In the genomic region with DNA sequence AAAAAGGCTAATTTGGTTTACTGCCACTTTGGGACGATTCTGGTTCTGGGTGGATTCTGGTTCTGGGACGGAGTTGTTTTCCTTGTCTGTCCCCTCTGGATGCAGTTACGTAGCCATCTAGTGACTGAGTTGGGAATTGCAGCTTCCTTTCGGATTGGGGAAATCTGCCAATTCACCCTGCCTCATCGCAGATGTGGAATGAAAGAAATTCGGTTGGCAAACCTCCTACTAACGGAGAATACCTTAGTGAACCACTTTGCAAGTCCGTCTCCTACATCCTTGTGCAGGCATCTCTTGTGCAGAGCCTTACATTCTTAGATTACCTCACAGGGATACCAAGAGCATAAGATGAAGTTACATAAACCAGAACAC, we compare ENCODE assay signal across 8 cellular contexts. TPM values are rescaled to one million over a fixed set of nuclear protein-coding genes. Genes with fewer than 3 reads are reported as not detected.
A peak's percentile ranks its signal among the peaks of the same experiment; 100 is the strongest.
DNase-seq lines count a peak whose midpoint lies in the region; ATAC-seq and TF ChIP-seq lines count a peak whose summit lies in the region.

No MANE protein-coding gene starts in this region.

- H3K14ac ChIP-seq in neuronal stem cell (ENCODE audit: low read length), result no peak overlapping the region

- H3K79me1 ChIP-seq in neuronal stem cell (ENCODE audit: low read depth, low read length), result no peaks in the 10 kb centered on the region

- H3K9ac ChIP-seq in neuronal stem cell (ENCODE audit: low read depth, low read length, poor library complexity), result no peak overlapping the region
- H3K9ac ChIP-seq in subcutaneous abdominal adipose tissue (ENCODE audit: low read length in 5 of 5), result peak overlapping the region in 4 of 5 donors; percentile 48 to 66 (median 56)

- no peak overlapping the region for H3K18ac ChIP-seq in neuronal stem cell (ENCODE audit: low read length)

- H2AK5ac ChIP-seq in neuronal stem cell (ENCODE audit: low read depth, low read length), result no peak overlapping the region

- no peak overlapping the region for H3K23ac ChIP-seq in neuronal stem cell (ENCODE audit: low read depth, low read length, poor library complexity)

- no peak overlapping the region for H2BK5ac ChIP-seq in neuronal stem cell (ENCODE audit: low read length)

- H3K4me1 ChIP-seq in RWPE2 (ENCODE audit: insufficient read depth, poor library complexity, severe bottlenecking), result peaks cover 25% of the 10 kb centered on the region
- peaks cover 10% of the 10 kb centered on the region for H3K4me1 ChIP-seq in foreskin keratinocyte
- H3K4me1 ChIP-seq in neuronal stem cell (ENCODE audit: control insufficient read depth in 2 of 2, insufficient read depth in 1 of 2, low read depth in 1 of 2, low read length in 2 of 2), result no peaks in the 10 kb centered on the region
- peaks cover 0 to 22% (median 8%) of the 10 kb centered on the region in 5 donors for H3K4me1 ChIP-seq in subcutaneous abdominal adipose tissue (ENCODE audit: control insufficient read depth in 5 of 5, insufficient read depth in 5 of 5, low read length in 5 of 5)

- ATAC-seq in RWPE2 (ENCODE audit: low read depth) (peak; percentile 55), foreskin keratinocyte (peak; percentile 63)

- peak overlapping the region; percentile 90 for H2AFZ ChIP-seq in neuronal stem cell (ENCODE audit: low read length)

- no peak overlapping the region for H2BK15ac ChIP-seq in neuronal stem cell (ENCODE audit: low read length)

- H3K27me3 ChIP-seq in RWPE2 (ENCODE audit: insufficient read depth, poor library complexity, severe bottlenecking) (no peaks in the 10 kb centered on the region), foreskin keratinocyte (peaks cover 16% of the 10 kb centered on the region), neuronal stem cell (ENCODE audit: control insufficient read depth in 3 of 3, insufficient read depth in 3 of 3, low read depth in 1 of 3, low read length in 3 of 3) (no peaks in the 10 kb centered on the region), subcutaneous abdominal adipose tissue (ENCODE audit: control insufficient read depth in 5 of 5, insufficient read depth in 4 of 5, low read length in 5 of 5) (no peaks in the 10 kb centered on the region)

- WGBS in neuronal stem cell (ENCODE audit: extremely low coverage in 2 of 2, insufficient read length in 2 of 2, insufficient replicate concordance in 1 of 2), 2 donors, result no CpG with 5 or more reads among the region's 8 CpGs

- H4K8ac ChIP-seq in neuronal stem cell (ENCODE audit: low read depth, low read length), result no peak overlapping the region

- H3K36me3 ChIP-seq in RWPE2 (ENCODE audit: low read depth) (no peaks in the 10 kb centered on the region), neuronal stem cell (replicated peaks in 1 of 2; ENCODE audit: control insufficient read depth in 2 of 2, insufficient read depth in 2 of 2, low read length in 2 of 2) (no peaks in the 10 kb centered on the region), subcutaneous abdominal adipose tissue (ENCODE audit: control insufficient read depth in 5 of 5, insufficient read depth in 5 of 5, low read length in 5 of 5) (no peaks in the 10 kb centered on the region)

- H3K27ac ChIP-seq in RWPE2 (ENCODE audit: poor library complexity, severe bottlenecking) (no peak overlapping the region), foreskin keratinocyte (no peak overlapping the region), neuronal stem cell (replicated peaks; ENCODE audit: low read length) (no peak overlapping the region), subcutaneous abdominal adipose tissue (ENCODE audit: low read depth, low read length) (no peak overlapping the region)

- no peak overlapping the region for H3K4ac ChIP-seq in neuronal stem cell (ENCODE audit: low read length)

- peak; percentile 100 for TF ChIP-seq CTCF in RWPE2 (IDR thresholded peaks at IDR 0.05; ENCODE audit: poor library complexity, severe bottlenecking)
- peak; percentile 97 for TF ChIP-seq CTCF in foreskin keratinocyte (conservative IDR thresholded peaks at IDR 0.05)

- H3K4me3 ChIP-seq in RWPE2 (ENCODE audit: severe bottlenecking) (peak overlapping the region; percentile 18), neuronal stem cell (ENCODE audit: low read length in 2 of 2) (peak overlapping the region in 1 of 2 donors; percentile 13), subcutaneous abdominal adipose tissue (ENCODE audit: low read depth in 1 of 5, low read length in 5 of 5) (peak overlapping the region; percentile 60 to 77 (median 67))

- H2BK120ac ChIP-seq in neuronal stem cell (ENCODE audit: low read depth, low read length), result no peak overlapping the region

- no peak overlapping the region for H2BK12ac ChIP-seq in neuronal stem cell (ENCODE audit: low read length)

- H3K9me3 ChIP-seq in RWPE2 (ENCODE audit: severe bottlenecking) (no peaks in the 10 kb centered on the region), neuronal stem cell (replicated peaks in 1 of 2; ENCODE audit: control insufficient read depth in 2 of 2, insufficient read depth in 1 of 2, low read depth in 1 of 2, low read length in 2 of 2) (no peaks in the 10 kb centered on the region), subcutaneous abdominal adipose tissue (ENCODE audit: control insufficient read depth in 5 of 5, low read length in 5 of 5) (no peaks in the 10 kb centered on the region)

- DNase-seq in DMS153 (lab: John Stamatoyannopoulos, UW) (peak; percentile 9), Kasumi-1 (lab: John Stamatoyannopoulos, UW) (peak; percentile 76 to 82), RWPE2 (ENCODE audit: low spot score) (no peak), foreskin keratinocyte (peak; percentile 58 to 81), neuronal stem cell (ENCODE audit: low spot score) (peak; percentile 87), GM19238 (ENCODE audit: insufficient read length, low spot score) (no peak)
- DNase-seq in activated effector memory CD4-positive, alpha-beta T cell treated with anti-CD3 and anti-CD28 coated beads, Interleukin-2, amount 50 U/mL, for 16 hours, result peak; percentile 81

- no peak overlapping the region for H4K91ac ChIP-seq in neuronal stem cell (ENCODE audit: low read depth, low read length, poor library complexity)

- no peak overlapping the region for H3K4me2 ChIP-seq in neuronal stem cell (ENCODE audit: insufficient read depth, low read length, poor library complexity, severe bottlenecking)

RNA-seq across cellular contexts. Expression of a gene that starts 31.5 kb away (rescaled TPM):
- 12.8 and 13.1 TPM in 2 replicates for total RNA-seq in foreskin keratinocyte
- 2.5 and 3.2 TPM in 2 replicates for polyA plus RNA-seq in foreskin keratinocyte
- 3.5 TPM for polyA plus RNA-seq in neuronal stem cell (2013, experiment 1 of 2)
- 3.9 TPM for polyA plus RNA-seq in neuronal stem cell (2013, experiment 2 of 2)

Comparison
In these comparisons a context has a peak if more than half of its experiments do, and no peak if none do; other contexts are left out.
1. DNase-seq: peak in DMS153 (single experiment), Kasumi-1 (2 of 2), activated effector memory CD4-positive, alpha-beta T cell treated with anti-CD3 and anti-CD28 coated beads, Interleukin-2, amount 50 U/mL, for 16 hours (single experiment), foreskin keratinocyte (2 of 2) and neuronal stem cell (single experiment); none in RWPE2 (single experiment) and GM19238 (single experiment).